1 cellular context compared by ENCODE assay signal in genomic region chr3:17151598-17152373, GRCh38.
TF ChIP-seq lines count a peak whose summit lies in the region.

No MANE protein-coding gene starts in this region.

TF ChIP-seq in GM23338, 12 proteins besides CTCF, POLR2A, EP300 and RAD21 (continued from another document):
- TF ChIP-seq, protein P1, sequence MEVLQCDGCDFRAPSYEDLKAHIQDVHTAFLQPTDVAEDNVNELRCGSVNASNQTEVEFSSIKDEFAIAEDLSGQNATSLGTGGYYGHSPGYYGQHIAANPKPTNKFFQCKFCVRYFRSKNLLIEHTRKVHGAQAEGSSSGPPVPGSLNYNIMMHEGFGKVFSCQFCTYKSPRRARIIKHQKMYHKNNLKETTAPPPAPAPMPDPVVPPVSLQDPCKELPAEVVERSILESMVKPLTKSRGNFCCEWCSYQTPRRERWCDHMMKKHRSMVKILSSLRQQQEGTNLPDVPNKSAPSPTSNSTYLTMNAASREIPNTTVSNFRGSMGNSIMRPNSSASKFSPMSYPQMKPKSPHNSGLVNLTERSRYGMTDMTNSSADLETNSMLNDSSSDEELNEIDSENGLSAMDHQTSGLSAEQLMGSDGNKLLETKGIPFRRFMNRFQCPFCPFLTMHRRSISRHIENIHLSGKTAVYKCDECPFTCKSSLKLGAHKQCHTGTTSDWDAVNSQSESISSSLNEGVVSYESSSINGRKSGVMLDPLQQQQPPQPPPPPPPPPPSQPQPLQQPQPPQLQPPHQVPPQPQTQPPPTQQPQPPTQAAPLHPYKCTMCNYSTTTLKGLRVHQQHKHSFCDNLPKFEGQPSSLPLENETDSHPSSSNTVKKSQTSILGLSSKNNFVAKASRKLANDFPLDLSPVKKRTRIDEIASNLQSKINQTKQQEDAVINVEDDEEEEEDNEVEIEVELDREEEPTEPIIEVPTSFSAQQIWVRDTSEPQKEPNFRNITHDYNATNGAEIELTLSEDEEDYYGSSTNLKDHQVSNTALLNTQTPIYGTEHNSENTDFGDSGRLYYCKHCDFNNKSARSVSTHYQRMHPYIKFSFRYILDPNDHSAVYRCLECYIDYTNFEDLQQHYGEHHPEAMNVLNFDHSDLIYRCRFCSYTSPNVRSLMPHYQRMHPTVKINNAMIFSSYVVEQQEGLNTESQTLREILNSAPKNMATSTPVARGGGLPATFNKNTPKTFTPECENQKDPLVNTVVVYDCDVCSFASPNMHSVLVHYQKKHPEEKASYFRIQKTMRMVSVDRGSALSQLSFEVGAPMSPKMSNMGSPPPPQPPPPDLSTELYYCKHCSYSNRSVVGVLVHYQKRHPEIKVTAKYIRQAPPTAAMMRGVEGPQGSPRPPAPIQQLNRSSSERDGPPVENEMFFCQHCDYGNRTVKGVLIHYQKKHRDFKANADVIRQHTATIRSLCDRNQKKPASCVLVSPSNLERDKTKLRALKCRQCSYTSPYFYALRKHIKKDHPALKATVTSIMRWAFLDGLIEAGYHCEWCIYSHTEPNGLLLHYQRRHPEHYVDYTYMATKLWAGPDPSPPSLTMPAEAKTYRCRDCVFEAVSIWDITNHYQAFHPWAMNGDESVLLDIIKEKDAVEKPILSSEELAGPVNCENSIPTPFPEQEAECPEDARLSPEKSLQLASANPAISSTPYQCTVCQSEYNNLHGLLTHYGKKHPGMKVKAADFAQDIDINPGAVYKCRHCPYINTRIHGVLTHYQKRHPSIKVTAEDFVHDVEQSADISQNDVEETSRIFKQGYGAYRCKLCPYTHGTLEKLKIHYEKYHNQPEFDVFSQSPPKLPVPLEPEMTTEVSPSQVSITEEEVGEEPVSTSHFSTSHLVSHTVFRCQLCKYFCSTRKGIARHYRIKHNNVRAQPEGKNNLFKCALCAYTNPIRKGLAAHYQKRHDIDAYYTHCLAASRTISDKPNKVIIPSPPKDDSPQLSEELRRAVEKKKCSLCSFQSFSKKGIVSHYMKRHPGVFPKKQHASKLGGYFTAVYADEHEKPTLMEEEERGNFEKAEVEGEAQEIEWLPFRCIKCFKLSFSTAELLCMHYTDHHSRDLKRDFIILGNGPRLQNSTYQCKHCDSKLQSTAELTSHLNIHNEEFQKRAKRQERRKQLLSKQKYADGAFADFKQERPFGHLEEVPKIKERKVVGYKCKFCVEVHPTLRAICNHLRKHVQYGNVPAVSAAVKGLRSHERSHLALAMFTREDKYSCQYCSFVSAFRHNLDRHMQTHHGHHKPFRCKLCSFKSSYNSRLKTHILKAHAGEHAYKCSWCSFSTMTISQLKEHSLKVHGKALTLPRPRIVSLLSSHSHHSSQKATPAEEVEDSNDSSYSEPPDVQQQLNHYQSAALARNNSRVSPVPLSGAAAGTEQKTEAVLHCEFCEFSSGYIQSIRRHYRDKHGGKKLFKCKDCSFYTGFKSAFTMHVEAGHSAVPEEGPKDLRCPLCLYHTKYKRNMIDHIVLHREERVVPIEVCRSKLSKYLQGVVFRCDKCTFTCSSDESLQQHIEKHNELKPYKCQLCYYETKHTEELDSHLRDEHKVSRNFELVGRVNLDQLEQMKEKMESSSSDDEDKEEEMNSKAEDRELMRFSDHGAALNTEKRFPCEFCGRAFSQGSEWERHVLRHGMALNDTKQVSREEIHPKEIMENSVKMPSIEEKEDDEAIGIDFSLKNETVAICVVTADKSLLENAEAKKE (CRISPR knock-in tag; IDR thresholded peaks at IDR 0.05): no peak
- TF ChIP-seq ZNF331 (CRISPR knock-in tag; IDR thresholded peaks at IDR 0.05; ENCODE audit: low read depth) (no peak), POLR2AphosphoS5 (IDR thresholded peaks at IDR 0.05; ENCODE audit: low read depth) (no peak), EZH2 (IDR thresholded peaks at IDR 0.05; ENCODE audit: low read depth, unreplicated experiment) (no peak), NANOG (IDR thresholded peaks at IDR 0.05; ENCODE audit: borderline replicate concordance) (no peak), CREB1 (CRISPR knock-in tag; IDR thresholded peaks at IDR 0.05; ENCODE audit: low read depth) (no peak), STAT1 (IDR thresholded peaks at IDR 0.05; ENCODE audit: unreplicated experiment) (no peak)
